ENCODE assay signal across 8 cellular contexts in genomic region chr1:91884459-91885290, GRCh38. TPM values are rescaled to one million over a fixed set of nuclear protein-coding genes. Genes with fewer than 3 reads are reported as not detected.
A peak's percentile ranks its signal among the peaks of the same experiment; 100 is the strongest.
DNase-seq lines count a peak whose midpoint lies in the region; ATAC-seq and TF ChIP-seq lines count a peak whose summit lies in the region.

No MANE protein-coding gene starts in this region.

- H3K4me1 Mint-ChIP-seq in activated CD4-positive, alpha-beta T cell treated with anti-CD3 and anti-CD28 coated beads, Interleukin-2, amount 10 ng/mL, durations not matched to agents 7 days and 5 days, result peaks cover 31% of the 10 kb centered on the region
- H3K4me1 Mint-ChIP-seq in effector memory CD8-positive, alpha-beta T cell (ENCODE audit: low read depth in 2 of 2), result peaks cover 39 to 43% of the 10 kb centered on the region in 2 donors

- H3K27ac ChIP-seq in mucosa of rectum (ENCODE audit: low read depth in 2 of 2, low read length in 2 of 2) (peak overlapping the region; percentile 84 to 90), tibial nerve (peak overlapping the region; percentile 92 to 97 (median 92))

- H3K9me3 Mint-ChIP-seq in activated CD4-positive, alpha-beta T cell treated with anti-CD3 and anti-CD28 coated beads, Interleukin-2, amount 10 ng/mL, durations not matched to agents 7 days and 5 days, result no peaks in the 10 kb centered on the region
- H3K9me3 Mint-ChIP-seq in effector memory CD8-positive, alpha-beta T cell, result no peaks in the 10 kb centered on the region

- peak overlapping the region; percentile 56 to 87 for H3K9ac ChIP-seq in mucosa of rectum (ENCODE audit: low read depth in 1 of 2, low read length in 2 of 2)

- no peak for TF ChIP-seq POLR2A in tibial nerve (IDR thresholded peaks at IDR 0.05)

- peak overlapping the region; percentile 87 for H3K4me3 Mint-ChIP-seq in activated CD4-positive, alpha-beta T cell treated with anti-CD3 and anti-CD28 coated beads, Interleukin-2, amount 10 ng/mL, durations not matched to agents 7 days and 5 days
- H3K4me3 Mint-ChIP-seq in effector memory CD8-positive, alpha-beta T cell, result peak overlapping the region; percentile 99

- H3K36me3 ChIP-seq in mucosa of rectum (ENCODE audit: control insufficient read depth in 2 of 2, insufficient read depth in 2 of 2, low read length in 2 of 2) (no peaks in the 10 kb centered on the region), tibial nerve (no peaks in the 10 kb centered on the region)

- WGBS in tibial nerve, 2 donors, result 5 to 6% methylated on average over 25 of the region's 25 CpGs

- peaks cover 2 to 10% of the 10 kb centered on the region in 2 donors for H3K27me3 ChIP-seq in mucosa of rectum (ENCODE audit: control insufficient read depth in 2 of 2, insufficient read depth in 2 of 2, low read length in 2 of 2)
- no peaks in the 10 kb centered on the region for H3K27me3 ChIP-seq in tibial nerve

- CTCF ChIA-PET in activated CD4-positive, alpha-beta T cell treated with anti-CD3 and anti-CD28 coated beads, Interleukin-2, amount 10 ng/mL, durations not matched to agents 7 days and 5 days (lab: Charles Lee), result interaction anchor here (0.7 to 1.7 kb wide), 11 partner anchors 11 to 379 kb away, joined by 3 to 7 read pairs (median 3); no protein-coding TSS in a partner anchor

- H3K36me3 Mint-ChIP-seq in activated CD4-positive, alpha-beta T cell treated with anti-CD3 and anti-CD28 coated beads, Interleukin-2, amount 10 ng/mL, durations not matched to agents 7 days and 5 days (ENCODE audit: low read depth), result peaks cover 4% of the 10 kb centered on the region
- H3K36me3 Mint-ChIP-seq in effector memory CD8-positive, alpha-beta T cell (ENCODE audit: insufficient read depth), result peaks cover 33% of the 10 kb centered on the region

- H3K9me3 ChIP-seq in mucosa of rectum (ENCODE audit: control insufficient read depth in 2 of 2, low read length in 2 of 2) (no peaks in the 10 kb centered on the region), tibial nerve (no peaks in the 10 kb centered on the region)

- peak in 1 of 2 donors; percentile 27 for TF ChIP-seq EP300 in tibial nerve (IDR thresholded peaks at IDR 0.05)

- DNase-seq in Ammon's horn (ENCODE audit: low spot score) (peak; percentile 33), HT1080 (ENCODE audit: low read depth) (peak; percentile 21), tibial nerve (ENCODE audit: low spot score in 2 of 2) (no peak)
- peak; percentile 33 for DNase-seq in activated CD4-positive, alpha-beta T cell treated with anti-CD3 and anti-CD28 coated beads, Interleukin-2, amount 10 ng/mL, durations not matched to agents 7 days and 5 days
- DNase-seq in effector memory CD8-positive, alpha-beta T cell, result peak; percentile 18 to 34 (median 33)

- H3K27ac Mint-ChIP-seq in activated CD4-positive, alpha-beta T cell treated with anti-CD3 and anti-CD28 coated beads, Interleukin-2, amount 10 ng/mL, durations not matched to agents 7 days and 5 days, result peak overlapping the region; percentile 81
- peak overlapping the region; percentile 92 to 96 for H3K27ac Mint-ChIP-seq in effector memory CD8-positive, alpha-beta T cell

- no peak for TF ChIP-seq CTCF in tibial nerve (IDR thresholded peaks at IDR 0.05)

- ATAC-seq in effector memory CD8-positive, alpha-beta T cell (replicated peaks), result peak; percentile 37
- no peak for ATAC-seq in HG03565 (IDR thresholded peaks at IDR 0.05; ENCODE audit: unreplicated experiment)
- no peak for ATAC-seq in GM18873 (IDR thresholded peaks at IDR 0.05; ENCODE audit: low FRiP score, unreplicated experiment)

- H3K4me3 ChIP-seq in mucosa of rectum (ENCODE audit: low read length in 2 of 2), result peak overlapping the region; percentile 71 to 84
- peak overlapping the region; percentile 66 to 99 (median 89) for H3K4me3 ChIP-seq in tibial nerve

- POLR2A ChIA-PET in activated CD4-positive, alpha-beta T cell treated with anti-CD3 and anti-CD28 coated beads, Interleukin-2, amount 10 ng/mL, durations not matched to agents 7 days and 5 days (lab: Charles Lee), result no interaction called here

- peaks cover 27% of the 10 kb centered on the region for H3K27me3 Mint-ChIP-seq in activated CD4-positive, alpha-beta T cell treated with anti-CD3 and anti-CD28 coated beads, Interleukin-2, amount 10 ng/mL, durations not matched to agents 7 days and 5 days
- H3K27me3 Mint-ChIP-seq in effector memory CD8-positive, alpha-beta T cell, result no peaks in the 10 kb centered on the region

- H3K4me1 ChIP-seq in mucosa of rectum (ENCODE audit: control insufficient read depth in 2 of 2, insufficient read depth in 2 of 2, low read length in 2 of 2), result peaks cover 13% of the 10 kb centered on the region in 2 donors
- H3K4me1 ChIP-seq in tibial nerve, result peaks cover 0 to 54% (median 16%) of the 10 kb centered on the region in 4 donors

RNA-seq across cellular contexts. Expression of gene TGFBR3, which starts 1.3 kb away (rescaled TPM):
- total RNA-seq in HT1080 (2014; rRNA removed; shearing (Covaris generic)), result 7.8 and 12.0 TPM in 2 replicates
- polyA plus RNA-seq in HT1080 (2015; cell fraction: cytosol; rRNA removed), result 3.3 and 4.6 TPM in 2 replicates
- polyA plus RNA-seq in HT1080 (2015; cell fraction: nucleus; rRNA removed), result 4.2 and 4.5 TPM in 2 replicates
- 10 to 100 TPM; 12.9 to 13.0 TPM for total RNA-seq in activated CD4-positive, alpha-beta T cell treated with anti-CD3 and anti-CD28 coated beads, Interleukin-2, amount 10 ng/mL, durations not matched to agents 7 days and 5 days
- 100 to 1,000 TPM; 116 to 306 (median 171) TPM for total RNA-seq in tibial nerve

Comparison
In these comparisons a context has a peak if more than half of its experiments do, and no peak if none do; other contexts are left out.
1. DNase-seq: peak in Ammon's horn (single experiment), HT1080 (single experiment), activated CD4-positive, alpha-beta T cell treated with anti-CD3 and anti-CD28 coated beads, Interleukin-2, amount 10 ng/mL, durations not matched to agents 7 days and 5 days (single experiment) and effector memory CD8-positive, alpha-beta T cell (3 of 3); none in tibial nerve (0 of 2).